In the genomic region with DNA sequence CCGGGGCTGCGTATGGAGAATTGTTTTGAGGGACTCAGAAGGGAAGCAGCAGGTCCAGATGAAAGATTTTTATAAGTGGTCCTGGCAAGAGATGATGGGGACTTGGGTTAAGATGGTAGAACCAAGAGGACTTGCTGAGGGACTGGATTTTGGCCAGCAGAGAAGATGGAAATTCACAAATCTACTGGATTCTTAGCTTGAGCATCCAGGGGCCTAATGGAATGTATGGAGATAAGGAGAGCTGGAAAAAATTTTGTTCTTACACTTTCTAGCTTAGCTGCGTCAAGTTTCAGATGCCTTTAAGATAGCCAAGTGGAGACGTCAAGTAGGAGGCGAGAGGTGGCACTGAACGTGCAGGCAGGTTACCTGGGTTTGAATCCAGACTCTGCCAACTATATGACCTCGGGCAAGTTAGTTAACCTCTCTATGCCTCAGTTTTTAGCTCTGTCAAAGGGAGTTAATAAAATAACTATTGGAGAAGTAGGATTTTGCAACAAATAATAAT, we compare ENCODE assay signal across 28 cellular contexts. TPM values are rescaled to one million over a fixed set of nuclear protein-coding genes. Genes with fewer than 3 reads are reported as not detected.
"Had no signal": no experiment of that assay in that cellular context is flagged by ENCODE, and none has a peak within 500 bp of the region (broad histone marks: within the 10 kb centered on the region; RNA-seq: fewer than 3 reads in every experiment).

No MANE protein-coding gene starts in this region.

- H3K27ac ChIP-seq: SJCRH30, VCaP had no signal

- ATAC-seq: activated T-cell treated with anti-CD3 and anti-CD28 coated beads, Interleukin-2, amount 50 U/mL, for 72 hours had no signal

- H3K27me3 ChIP-seq: SJCRH30 had no signal

- H3K9ac ChIP-seq: SK-N-SH had no signal

- H3K4me1 ChIP-seq: SJCRH30 had no signal

- H3K36me3 ChIP-seq: SJCRH30 had no signal

- DNase-seq: activated CD4-positive, alpha-beta memory T cell treated with anti-CD3 and anti-CD28 coated beads, Interleukin-2, amount 10 ng/mL, durations not matched to agents 7 days and 5 days; activated CD4-positive, alpha-beta T cell treated with anti-CD3 and anti-CD28 coated beads, Interleukin-2, amount 50 U/mL, for 1 hour; activated CD4-positive, CD25-positive, alpha-beta regulatory T cell; activated CD8-positive, alpha-beta memory T cell treated with anti-CD3 and anti-CD28 coated beads, Interleukin-2, amount 50 U/mL, for 4 hours; activated gamma-delta T cell treated with Interleukin-2 at 50 U/mL for 16 hours; activated naive CD4-positive, alpha-beta T cell treated with anti-CD3 and anti-CD28 coated beads, Interleukin-2, amount 10 ng/mL, durations not matched to agents 7 days and 5 days; activated naive CD8-positive, alpha-beta T cell treated with anti-CD3 and anti-CD28 coated beads for 36 hours; activated T-cell treated with anti-CD3 and anti-CD28 coated beads, Interleukin-2, amount 50 U/mL, for 72 hours; anterior cingulate cortex; IMR-90; KG1; NCI-H1048; NCI-H2029; NCI-H2107; NCI-H2171 treated with DMSO at 0.1 percent for 48 hours; NCI-H345; NCI-H510A; NCI-H526 treated with DMSO at 0.1 percent for 48 hours; NCI-H82; SJCRH30; SK-N-SH; T-helper 1 cell had no signal

- H3K4me3 ChIP-seq: SJCRH30 had no signal

- H3K9me3 ChIP-seq: SJCRH30, SK-N-SH had no signal

RNA-seq across cellular contexts. Expression of a gene that starts 3.4 kb away (rescaled TPM):
- total RNA-seq: activated CD4-positive, alpha-beta memory T cell treated with anti-CD3 and anti-CD28 coated beads, Interleukin-2, amount 10 ng/mL, durations not matched to agents 7 days and 5 days; activated naive CD8-positive, alpha-beta T cell treated with anti-CD3 and anti-CD28 coated beads for 36 hours; activated T-cell treated with anti-CD3 and anti-CD28 coated beads, Interleukin-2, amount 50 U/mL, for 72 hours; activated T-helper 2 cell treated with anti-CD3 and anti-CD28 coated beads, Interferon-gamma antibody, Interleukin-2, Interleukin-4, amounts not matched to agents 10 μg/mL and 5 μg/mL and 100 μg/mL, durations not matched to agents 14 hours and 24 hours and 36 hours; IMR-90; LHCN-M2; OCI-LY7; RPMI7951; SJCRH30; T-helper 2 cell treated with Interferon-gamma antibody and Interleukin-4, amounts not matched to agents 100 ng/mL and 5 ng/mL, for 36 hours had no signal
